In the genomic region with DNA sequence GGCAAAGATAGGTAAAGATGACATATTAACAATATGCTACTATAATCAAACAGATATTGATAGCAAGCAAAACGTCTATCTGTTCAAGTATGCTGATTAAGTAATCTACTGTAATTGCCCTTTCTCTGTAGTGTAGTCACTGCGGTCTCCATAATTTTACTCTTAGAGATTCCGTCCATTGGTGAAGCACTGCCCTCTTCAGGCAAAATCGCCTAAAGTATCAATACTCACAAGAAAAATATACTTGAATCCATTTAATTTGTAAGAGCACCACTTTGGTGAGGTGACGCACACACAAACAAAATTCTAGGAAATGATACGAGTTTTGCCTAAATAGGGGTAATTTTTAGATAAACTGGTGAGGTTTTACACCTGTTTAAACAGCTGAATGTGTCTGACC, we compare ENCODE assay signal across 8 cellular contexts.
DNase-seq lines count a peak whose midpoint lies in the region; FAIRE-seq and TF ChIP-seq lines count a peak whose summit lies in the region.

No MANE protein-coding gene starts in this region.

- in situ Hi-C loops in G401 (cut with HindIII; ENCODE audit: low sequenced_read_pairs) = no loop called here

- peak; percentile 74 for TF ChIP-seq RAD21 in neural cell (conservative IDR thresholded peaks at IDR 0.05)

- H2AFZ ChIP-seq in neural cell (ENCODE audit: low read depth, low read length) = no peak overlapping the region

- H3K79me2 ChIP-seq in neural cell (replicated peaks; ENCODE audit: insufficient read depth, low read length) = no peaks in the 10 kb centered on the region

- TF ChIP-seq CTCF in bronchial epithelial cell (IDR thresholded peaks at IDR 0.05; ENCODE audit: insufficient read depth, low read length, severe bottlenecking) (peak; percentile 24), neural cell (IDR thresholded peaks at IDR 0.05; ENCODE audit: poor library complexity, severe bottlenecking) (peak; percentile 70), GM10266 (IDR thresholded peaks at IDR 0.05; ENCODE audit: control insufficient read depth, insufficient read depth, low read depth, missing control alignments) (no peak)

- no peak overlapping the region for H3K9ac ChIP-seq in neural cell (ENCODE audit: low read length)

- H3K4me3 ChIP-seq in bronchial epithelial cell (ENCODE audit: low read depth, low read length) (no peak overlapping the region), neural cell (ENCODE audit: low read length) (no peak overlapping the region)

- no peaks in the 10 kb centered on the region for H3K9me3 ChIP-seq in neural cell (ENCODE audit: low read length)

- FAIRE-seq in bronchial epithelial cell (lab: Jason Lieb, UNC) = no peak

- H3K36me3 ChIP-seq in bronchial epithelial cell (ENCODE audit: control insufficient read depth, insufficient read depth, low read length) (no peaks in the 10 kb centered on the region), neural cell (ENCODE audit: insufficient read depth, low read length) (no peaks in the 10 kb centered on the region)

- no peaks in the 10 kb centered on the region for H3F3A ChIP-seq in neural cell (ENCODE audit: insufficient read depth, low read length, poor library complexity, severe bottlenecking)

- DNase-seq in G401 (ENCODE audit: low spot score) = peak; percentile 10
- DNase-seq in NCI-H2081 (lab: John Stamatoyannopoulos, UW) = peak; percentile 24 to 68
- peak; percentile 60 for DNase-seq in bronchial epithelial cell (ENCODE audit: low read depth)
- no peak for DNase-seq in stimulated activated CD4-positive, alpha-beta T cell treated with anti-CD3 and anti-CD28 coated beads, Interleukin-1b, Interleukin-23, amount 100 ng/mL, for 48 hours
- no peak for DNase-seq in NCI-H526 treated with DMSO at 0.1 percent for 48 hours (lab: John Stamatoyannopoulos, UW)
- DNase-seq in GM10266 (ENCODE audit: extremely low spot score) = no peak
- DNase-seq in NCI-H2171 (lab: John Stamatoyannopoulos, UW) = no peak

- H4K20me1 ChIP-seq in neural cell (ENCODE audit: insufficient read depth) = no peaks in the 10 kb centered on the region

- H3K9me2 ChIP-seq in neural cell (ENCODE audit: insufficient read depth, low read length) = no peaks in the 10 kb centered on the region

- TF ChIP-seq EP300 in neural cell (conservative IDR thresholded peaks at IDR 0.05; ENCODE audit: poor library complexity, severe bottlenecking) = no peak

- no peak overlapping the region for H3K27ac ChIP-seq in neural cell (ENCODE audit: low read length)

- H3K27me3 ChIP-seq in bronchial epithelial cell (ENCODE audit: control insufficient read depth, insufficient read depth, low read length) (no peaks in the 10 kb centered on the region), neural cell (ENCODE audit: insufficient read depth, low read depth, low read length) (no peaks in the 10 kb centered on the region)

- no peak overlapping the region for H3K4me2 ChIP-seq in neural cell (ENCODE audit: low read length)

TF ChIP-seq in neural cell, 6 proteins besides CTCF, POLR2A, EP300 and RAD21:
- TF ChIP-seq SMC3 (conservative IDR thresholded peaks at IDR 0.05; ENCODE audit: poor library complexity) = peak; percentile 73
- TF ChIP-seq, protein P1, sequence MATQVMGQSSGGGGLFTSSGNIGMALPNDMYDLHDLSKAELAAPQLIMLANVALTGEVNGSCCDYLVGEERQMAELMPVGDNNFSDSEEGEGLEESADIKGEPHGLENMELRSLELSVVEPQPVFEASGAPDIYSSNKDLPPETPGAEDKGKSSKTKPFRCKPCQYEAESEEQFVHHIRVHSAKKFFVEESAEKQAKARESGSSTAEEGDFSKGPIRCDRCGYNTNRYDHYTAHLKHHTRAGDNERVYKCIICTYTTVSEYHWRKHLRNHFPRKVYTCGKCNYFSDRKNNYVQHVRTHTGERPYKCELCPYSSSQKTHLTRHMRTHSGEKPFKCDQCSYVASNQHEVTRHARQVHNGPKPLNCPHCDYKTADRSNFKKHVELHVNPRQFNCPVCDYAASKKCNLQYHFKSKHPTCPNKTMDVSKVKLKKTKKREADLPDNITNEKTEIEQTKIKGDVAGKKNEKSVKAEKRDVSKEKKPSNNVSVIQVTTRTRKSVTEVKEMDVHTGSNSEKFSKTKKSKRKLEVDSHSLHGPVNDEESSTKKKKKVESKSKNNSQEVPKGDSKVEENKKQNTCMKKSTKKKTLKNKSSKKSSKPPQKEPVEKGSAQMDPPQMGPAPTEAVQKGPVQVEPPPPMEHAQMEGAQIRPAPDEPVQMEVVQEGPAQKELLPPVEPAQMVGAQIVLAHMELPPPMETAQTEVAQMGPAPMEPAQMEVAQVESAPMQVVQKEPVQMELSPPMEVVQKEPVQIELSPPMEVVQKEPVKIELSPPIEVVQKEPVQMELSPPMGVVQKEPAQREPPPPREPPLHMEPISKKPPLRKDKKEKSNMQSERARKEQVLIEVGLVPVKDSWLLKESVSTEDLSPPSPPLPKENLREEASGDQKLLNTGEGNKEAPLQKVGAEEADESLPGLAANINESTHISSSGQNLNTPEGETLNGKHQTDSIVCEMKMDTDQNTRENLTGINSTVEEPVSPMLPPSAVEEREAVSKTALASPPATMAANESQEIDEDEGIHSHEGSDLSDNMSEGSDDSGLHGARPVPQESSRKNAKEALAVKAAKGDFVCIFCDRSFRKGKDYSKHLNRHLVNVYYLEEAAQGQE (IDR thresholded peaks at IDR 0.05; ENCODE audit: borderline replicate concordance) = no peak

Comparison
In these comparisons a context has a peak if more than half of its experiments do, and no peak if none do; other contexts are left out.
1. DNase-seq: peak in G401 (single experiment), NCI-H2081 (2 of 2) and bronchial epithelial cell (single experiment); none in stimulated activated CD4-positive, alpha-beta T cell treated with anti-CD3 and anti-CD28 coated beads, Interleukin-1b, Interleukin-23, amount 100 ng/mL, for 48 hours (single experiment), NCI-H526 treated with DMSO at 0.1 percent for 48 hours (single experiment), GM10266 (single experiment) and NCI-H2171 (single experiment).